ENCODE assay signal across 8 cellular contexts in the genomic region with DNA sequence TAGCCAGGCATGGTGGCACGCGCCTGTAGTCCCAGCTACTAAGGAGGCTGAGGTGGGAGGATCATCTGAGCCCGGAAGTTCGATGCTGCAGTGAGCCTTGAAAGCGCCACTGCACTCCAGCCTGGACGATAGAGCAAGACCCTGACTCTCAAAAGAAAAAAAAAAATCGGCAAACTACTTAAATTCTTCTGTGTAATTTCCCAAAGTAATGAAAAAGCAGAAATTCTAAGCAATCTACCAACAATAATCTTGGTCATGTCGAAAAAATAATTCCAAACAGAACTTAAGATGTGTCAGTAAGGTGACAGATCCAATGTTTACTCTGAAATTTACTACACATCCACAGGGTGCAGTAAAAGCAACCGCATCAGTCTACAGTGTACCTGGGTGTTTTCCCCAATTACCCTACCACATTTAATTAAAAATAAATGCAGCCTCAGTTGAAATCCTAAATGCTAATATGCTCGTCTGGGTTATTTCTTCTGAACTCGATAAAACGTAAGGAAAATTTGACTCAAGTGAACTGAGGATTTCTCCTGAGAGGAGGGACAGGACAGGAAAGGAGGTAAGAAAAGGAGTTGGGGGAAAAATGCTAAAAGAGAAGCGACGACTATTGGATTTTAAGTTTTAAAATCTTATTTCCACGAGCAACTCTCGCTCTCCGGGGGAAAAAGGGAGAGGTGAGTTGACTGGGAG. TPM values are rescaled to one million over a fixed set of nuclear protein-coding genes. Genes with fewer than 3 reads are reported as not detected.
A peak's percentile ranks its signal among the peaks of the same experiment; 100 is the strongest.
DNase-seq lines count a peak whose midpoint lies in the region; ATAC-seq, FAIRE-seq and TF ChIP-seq lines count a peak whose summit lies in the region.

No MANE protein-coding gene starts in this region.

- H3K4me1 ChIP-seq in NT2/D1 (ENCODE audit: insufficient read depth, insufficient read length) (no peaks in the 10 kb centered on the region), mesodermal cell (ENCODE audit: control insufficient read depth, insufficient read depth, low read length, poor library complexity, severe bottlenecking) (peaks cover 5% of the 10 kb centered on the region), uterus (no peaks in the 10 kb centered on the region)

- H3K9me3 ChIP-seq in NT2/D1 (ENCODE audit: insufficient read depth, low read length) (no peaks in the 10 kb centered on the region), mesodermal cell (ENCODE audit: control insufficient read depth, low read length) (no peaks in the 10 kb centered on the region), uterus (no peaks in the 10 kb centered on the region)

- H3K27ac ChIP-seq in mesodermal cell (ENCODE audit: low read depth, low read length, severe bottlenecking) (peak overlapping the region; percentile 84), uterus (peak overlapping the region; percentile 87 to 90)

- TF ChIP-seq POLR2A in uterus (IDR thresholded peaks at IDR 0.05) = no peak

- ATAC-seq in HG02642 (IDR thresholded peaks at IDR 0.05; ENCODE audit: poor library complexity, unreplicated experiment) = no peak

- DNase-seq in AG10803 (ENCODE audit: low read depth) (peak; percentile 5), GM18507 (ENCODE audit: extremely low spot score, insufficient read length, low read depth) (no peak), NT2/D1 (ENCODE audit: low read depth, low spot score) (no peak), cerebellar cortex (ENCODE audit: low spot score) (peak; percentile 48), uterus (no peak), GM13976 (ENCODE audit: low spot score) (no peak)

- in situ Hi-C loops in GM13976 (cut with MboI; ENCODE audit: low sequenced_read_pairs, unreplicated experiment) = no loop called here

- H3K27me3 ChIP-seq in NT2/D1 (ENCODE audit: insufficient read depth, insufficient read length) (no peaks in the 10 kb centered on the region), uterus (no peaks in the 10 kb centered on the region)

- TF ChIP-seq CTCF in AG10803 (conservative IDR thresholded peaks at IDR 0.05; ENCODE audit: low read length) (no peak), uterus (IDR thresholded peaks at IDR 0.05) (no peak), GM13976 (IDR thresholded peaks at IDR 0.05; ENCODE audit: borderline replicate concordance, control extremely low read depth, extremely low read depth, insufficient read depth, missing control alignments) (no peak)

- peak overlapping the region; percentile 99 for H3K4me3 ChIP-seq in AG10803 (ENCODE audit: low read length)
- H3K4me3 ChIP-seq in NT2/D1 (ENCODE audit: insufficient read length, low read depth) = peak overlapping the region; percentile 100
- peak overlapping the region; percentile 95 for H3K4me3 ChIP-seq in mesodermal cell (ENCODE audit: extremely low read depth, insufficient read depth, low read length, poor library complexity, severe bottlenecking)
- peak overlapping the region; percentile 73 to 88 for H3K4me3 ChIP-seq in uterus

- FAIRE-seq in GM18507 (lab: Jason Lieb, UNC) = peak; percentile 55

- H3K9ac ChIP-seq in NT2/D1 (ENCODE audit: insufficient read length, low read depth) = peak overlapping the region; percentile 98

- intact Hi-C loops in uterus (cut with DNase I; ENCODE audit: low total_unique reads) = no loop called here

- H3K36me3 ChIP-seq in NT2/D1 (ENCODE audit: insufficient read depth, insufficient read length, low read length) (peaks cover 8% of the 10 kb centered on the region), mesodermal cell (ENCODE audit: control insufficient read depth, insufficient read depth, low read length) (peaks cover 11% of the 10 kb centered on the region), uterus (no peaks in the 10 kb centered on the region)

- WGBS in mesodermal cell (ENCODE audit: insufficient coverage in 2 of 2), 2 experiments = 22 to 38% methylated on average over 8 to 14 of the region's 17 CpGs

RNA-seq across cellular contexts. Expression of gene EPRS1, which starts 0.8 kb away (rescaled TPM):
- polyA plus RNA-seq in mesodermal cell (2013, experiment 1 of 2) = 97.6 TPM
- polyA plus RNA-seq in mesodermal cell (2013, experiment 2 of 2) = 108 TPM
- 100 to 1,000 TPM in 1 of 4 donors, 10 to 100 TPM in 3; 16.8 to 101 (median 52.2) TPM for total RNA-seq in uterus

RNA-seq across cellular contexts. Expression of gene BPNT1, which starts 44.1 kb away (rescaled TPM):
- polyA plus RNA-seq in mesodermal cell (2013, experiment 1 of 2) = 19.1 TPM
- 20.4 TPM for polyA plus RNA-seq in mesodermal cell (2013, experiment 2 of 2)
- total RNA-seq in uterus = 10 to 100 TPM; 12.3 to 28.8 (median 13.5) TPM

RNA-seq across cellular contexts. Expression of gene IARS2, which starts 48.4 kb away (rescaled TPM):
- polyA plus RNA-seq in mesodermal cell (2013, experiment 1 of 2) = 77.1 TPM
- polyA plus RNA-seq in mesodermal cell (2013, experiment 2 of 2) = 80.2 TPM
- total RNA-seq in uterus = 10 to 100 TPM; 41.0 to 76.5 (median 49.8) TPM

Comparison
In these comparisons a context has a peak if more than half of its experiments do, and no peak if none do; other contexts are left out.
1. DNase-seq: peak in AG10803 (single experiment) and cerebellar cortex (single experiment); none in GM18507 (single experiment), NT2/D1 (single experiment), uterus (0 of 2) and GM13976 (single experiment).
2. Peak in every context shown above with its lines, with median percentiles within 50 percentile points of each other: H3K4me3 ChIP-seq.